Comparison of ENCODE assay signal across 27 cellular contexts in the genomic region with DNA sequence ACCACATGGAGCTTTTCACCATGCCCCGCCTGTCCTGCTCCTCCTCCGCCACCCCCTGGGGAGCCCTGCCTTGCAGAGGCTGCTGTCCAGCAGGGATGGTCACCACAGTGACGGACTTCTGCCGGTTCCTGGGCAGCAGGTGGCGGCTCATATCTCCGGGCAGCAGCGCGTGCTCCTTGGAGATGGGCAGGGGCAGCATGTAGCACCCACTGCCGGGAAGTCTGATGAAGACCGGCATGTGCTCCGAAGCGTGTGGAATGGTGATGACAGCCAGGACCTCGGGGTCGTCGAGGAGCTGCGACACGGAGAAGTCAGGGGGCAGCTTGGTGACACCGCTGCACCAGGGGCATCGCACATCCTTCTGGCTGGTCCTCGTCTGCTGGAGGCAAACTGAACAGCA. TPM values are rescaled to one million over a fixed set of nuclear protein-coding genes. Genes with fewer than 3 reads are reported as not detected.
DNase-seq lines count a peak whose midpoint lies in the region; ATAC-seq, FAIRE-seq and TF ChIP-seq lines count a peak whose summit lies in the region.
"Had no signal": no experiment of that assay in that cellular context is flagged by ENCODE, and none has a peak within 500 bp of the region (broad histone marks: within the 10 kb centered on the region; RNA-seq: fewer than 3 reads in every experiment).

No MANE protein-coding gene starts in this region.

- no peaks in the 10 kb centered on the region for H3K36me3 Mint-ChIP-seq in WTC11

- H3K4me3 Mint-ChIP-seq in WTC11: no peak overlapping the region
- H3K4me3 Mint-ChIP-seq: B cell; CD4-positive, alpha-beta memory T cell; CD4-positive, CD25-positive, alpha-beta regulatory T cell; CD8-positive, alpha-beta memory T cell had no signal

- no peak overlapping the region for H3K14ac ChIP-seq in trophoblast cell (ENCODE audit: low read length)

- no peak overlapping the region for H2AK5ac ChIP-seq in trophoblast cell (ENCODE audit: low read length)

- H3K4me2 ChIP-seq in trophoblast cell (ENCODE audit: low read length): no peak overlapping the region
- H3K4me2 ChIP-seq: A549; BLaER1 treated with 17β-estradiol and CSF1 and Interleukin-3, amounts not matched to agents 10 nM and 100 nM had no signal

- H3K9me3 Mint-ChIP-seq in WTC11: peaks cover 6% of the 10 kb centered on the region

- no peak overlapping the region for H2BK120ac ChIP-seq in trophoblast cell (ENCODE audit: insufficient read depth, low read length, poor library complexity)

- no peak overlapping the region for H2BK12ac ChIP-seq in trophoblast cell (ENCODE audit: low read length)

- WGBS in trophoblast cell (ENCODE audit: extremely low coverage, insufficient coverage, insufficient read length): no CpG with 5 or more reads among the region's 20 CpGs
- 90 to 97% methylated on average over 11 to 20 of the region's 20 CpGs for WGBS in body of pancreas, 2 donors
- 93 to 99% (median 97%) methylated on average over 17 to 20 of the region's 20 CpGs for WGBS in stomach, 5 donors

- H4K91ac ChIP-seq in trophoblast cell (ENCODE audit: low read depth, low read length): no peak overlapping the region

- peaks cover 0 to 4% of the 10 kb centered on the region in 2 donors for H3K36me3 ChIP-seq in kidney (ENCODE audit: control insufficient read depth in 1 of 2, insufficient read depth in 2 of 2, low read length in 2 of 2)
- peaks cover 0 to 5% of the 10 kb centered on the region in 2 experiments for H3K36me3 ChIP-seq in trophoblast cell (ENCODE audit: control insufficient read depth in 1 of 2, insufficient read depth in 2 of 2, low read length in 2 of 2)
- no peaks in the 10 kb centered on the region for H3K36me3 ChIP-seq in body of pancreas (replicated peaks in 1 of 2; ENCODE audit: insufficient read depth in 1 of 2, low read depth in 2 of 2)
- peaks cover 0 to 17% (median 10%) of the 10 kb centered on the region in 4 donors for H3K36me3 ChIP-seq in stomach

- no peak overlapping the region for H2BK5ac ChIP-seq in trophoblast cell (ENCODE audit: low read depth, low read length, poor library complexity)

- no peak overlapping the region for H4K8ac ChIP-seq in trophoblast cell (ENCODE audit: low read depth, low read length)

- H3K79me1 ChIP-seq in trophoblast cell (ENCODE audit: low read length): no peaks in the 10 kb centered on the region

- H3K4ac ChIP-seq in trophoblast cell (ENCODE audit: low read depth, low read length): no peak overlapping the region

- no peaks in the 10 kb centered on the region for H3K79me2 ChIP-seq in trophoblast cell (ENCODE audit: control insufficient read depth, insufficient read depth, low read length, poor library complexity)

- H3K27me3 ChIP-seq in trophoblast cell (ENCODE audit: insufficient read depth, low read length) (no peaks in the 10 kb centered on the region), body of pancreas (no peaks in the 10 kb centered on the region), stomach (no peaks in the 10 kb centered on the region)
- H3K27me3 ChIP-seq: BLaER1 treated with 17β-estradiol and CSF1 and Interleukin-3, amounts not matched to agents 10 nM and 100 nM had no signal

- H3K23ac ChIP-seq in trophoblast cell (ENCODE audit: low read length): no peak overlapping the region

- TF ChIP-seq POLR2A in body of pancreas (IDR thresholded peaks at IDR 0.05) (no peak), stomach (IDR thresholded peaks at IDR 0.05) (no peak)

- peaks cover 18% of the 10 kb centered on the region for H3K4me1 Mint-ChIP-seq in WTC11

- H2AFZ ChIP-seq in trophoblast cell (ENCODE audit: insufficient read depth, low read length, poor library complexity): no peak overlapping the region

- H3K4me1 ChIP-seq in kidney (ENCODE audit: control insufficient read depth in 1 of 2, insufficient read depth in 1 of 2, low read depth in 1 of 2, low read length in 2 of 2) (no peaks in the 10 kb centered on the region), trophoblast cell (ENCODE audit: control insufficient read depth in 1 of 2, insufficient read depth in 2 of 2, low read length in 2 of 2) (no peaks in the 10 kb centered on the region), body of pancreas (no peaks in the 10 kb centered on the region), stomach (no peaks in the 10 kb centered on the region)
- H3K4me1 ChIP-seq: A549 had no signal

- H4K12ac ChIP-seq in trophoblast cell (ENCODE audit: low read depth, low read length): peak overlapping the region; percentile 0

- H3K27me3 Mint-ChIP-seq in WTC11 (ENCODE audit: low read depth): peaks cover 12% of the 10 kb centered on the region
- H3K27me3 Mint-ChIP-seq: B cell; CD4-positive, alpha-beta memory T cell; CD4-positive, CD25-positive, alpha-beta regulatory T cell; CD8-positive, alpha-beta memory T cell had no signal

- TF ChIP-seq EP300 in Ishikawa (IDR thresholded peaks at IDR 0.05; ENCODE audit: borderline replicate concordance) (no peak), stomach (IDR thresholded peaks at IDR 0.05) (no peak)

- H3K27ac Mint-ChIP-seq in WTC11: no peak overlapping the region
- H3K27ac Mint-ChIP-seq: B cell; CD4-positive, alpha-beta memory T cell; CD4-positive, CD25-positive, alpha-beta regulatory T cell had no signal

- H3K27ac ChIP-seq in kidney (ENCODE audit: low read depth in 2 of 2, low read length in 2 of 2) (no peak overlapping the region), trophoblast cell (ENCODE audit: low read depth, low read length) (no peak overlapping the region), body of pancreas (no peak overlapping the region), stomach (no peak overlapping the region)
- H3K27ac ChIP-seq: 22Rv1; A549; BLaER1 treated with 17β-estradiol and CSF1 and Interleukin-3, amounts not matched to agents 10 nM and 100 nM; C4-2B had no signal

- TF ChIP-seq RAD21 in Ishikawa (IDR thresholded peaks at IDR 0.05; ENCODE audit: low read depth): no peak

- no peak for DNase-seq in WTC11 (ENCODE audit: low spot score)
- DNase-seq in kidney: peak; percentile 54
- no peak for DNase-seq in trophoblast cell
- DNase-seq in left cardiac atrium: no peak
- no peak for DNase-seq in body of pancreas
- DNase-seq in CD1c-positive myeloid dendritic cell (ENCODE audit: extremely low spot score): no peak
- no peak for DNase-seq in stomach
- DNase-seq: AML-193; CD4-positive, alpha-beta memory T cell; CD4-positive, CD25-positive, alpha-beta regulatory T cell; CD8-positive, alpha-beta memory T cell; COR-L47; DMS 273 treated with DMSO at 0.1 percent for 48 hours; DMS153; DMS53; DMS79; DND-41; EL; GDM1 had no signal

- no peak overlapping the region for H3K9ac ChIP-seq in kidney (ENCODE audit: low read length in 2 of 2)
- H3K9ac ChIP-seq in trophoblast cell (ENCODE audit: low read length): no peak overlapping the region
- H3K9ac ChIP-seq: BLaER1 treated with 17β-estradiol and CSF1 and Interleukin-3, amounts not matched to agents 10 nM and 100 nM had no signal

- FAIRE-seq in kidney (lab: Jason Lieb, UNC): no peak
- FAIRE-seq: A549, GM12878 had no signal

- intact Hi-C loops in kidney (cut with DNase I): no loop called here
- intact Hi-C loops in left cardiac atrium (cut with DNase I): no loop called here
- intact Hi-C loops in body of pancreas (cut with DNase I): no loop called here
- intact Hi-C loops in stomach (cut with DNase I; ENCODE audit: low total_unique reads): no loop called here

- no peak for ATAC-seq in WTC11
- no peak for ATAC-seq in left cardiac atrium
- no peak for ATAC-seq in body of pancreas
- ATAC-seq: A549, GM12878 had no signal

- H3K9me3 ChIP-seq in kidney (ENCODE audit: control insufficient read depth in 1 of 2, low read length in 2 of 2) (peaks cover 0 to under 1% of the 10 kb centered on the region in 2 donors), trophoblast cell (ENCODE audit: insufficient read depth, low read depth, low read length) (no peaks in the 10 kb centered on the region), body of pancreas (no peaks in the 10 kb centered on the region), stomach (no peaks in the 10 kb centered on the region)
- H3K9me3 ChIP-seq: A549 had no signal

- CTCF ChIA-PET in WTC11 (lab: Charles Lee): no interaction called here

- H3K18ac ChIP-seq in trophoblast cell (ENCODE audit: low read length): no peak overlapping the region

- no peak for TF ChIP-seq CTCF in WTC11 (IDR thresholded peaks at IDR 0.05)
- no peak for TF ChIP-seq CTCF in kidney (IDR thresholded peaks at IDR 0.05; ENCODE audit: borderline replicate concordance, extremely low read depth, insufficient read depth)
- no peak for TF ChIP-seq CTCF in body of pancreas (IDR thresholded peaks at IDR 0.05)
- no peak for TF ChIP-seq CTCF in stomach (IDR thresholded peaks at IDR 0.05)

- H3K4me3 ChIP-seq in kidney (ENCODE audit: low read length in 2 of 2) (no peak overlapping the region), trophoblast cell (ENCODE audit: low read depth, low read length) (no peak overlapping the region), body of pancreas (no peak overlapping the region), stomach (no peak overlapping the region)
- H3K4me3 ChIP-seq: A549; BLaER1 treated with 17β-estradiol and CSF1 and Interleukin-3, amounts not matched to agents 10 nM and 100 nM; GM12878 had no signal

- POLR2A ChIA-PET in WTC11 (lab: Charles Lee): no interaction called here

RNA-seq across cellular contexts. Expression of a gene that starts 19.2 kb away (rescaled TPM):
- total RNA-seq in WTC11 (2021) (19.2 to 26.3 TPM (median 25.0 TPM) in 3 replicates), kidney (35.2 TPM), left cardiac atrium (10 to 100 TPM; 31.9 to 37.1 TPM), body of pancreas (1 to 10 TPM; 3.3 to 7.8 TPM), stomach (10 to 100 TPM in 2 of 5 donors, 1 to 10 TPM in 2, not detected in 1; 1.2 to 69.6 (median 10.6) TPM)
- polyA plus RNA-seq in kidney (ENCODE audit: insufficient read depth, low read depth, low replicate concordance) (50.9 TPM), stomach (10 to 100 TPM; 11.0 to 19.1 (median 15.7) TPM)
- polyA plus RNA-seq in trophoblast cell (2013): 18.3 and 18.5 TPM in 2 replicates

RNA-seq across cellular contexts. Expression of a gene that starts 31.9 kb away (rescaled TPM):
- 0.05 to 0.42 TPM (median 0.21 TPM) in 3 replicates for total RNA-seq in WTC11 (2021)
- 5.0 TPM for total RNA-seq in kidney
- 2.0 TPM for polyA plus RNA-seq in kidney (ENCODE audit: insufficient read depth, low read depth, low replicate concordance)
- polyA plus RNA-seq in trophoblast cell (2013): 105 and 117 TPM in 2 replicates
- total RNA-seq in left cardiac atrium: 10 to 100 TPM in 1 of 2 donors, 1 to 10 TPM in 1; 7.3 to 12.4 TPM
- 1 to 10 TPM; 1.6 to 3.6 TPM for total RNA-seq in body of pancreas
- 10 to 100 TPM in 1 of 5 donors, 1 to 10 TPM in 2, not detected in 2; 1.8 to 33.3 (median 9.3) TPM for total RNA-seq in stomach
- polyA plus RNA-seq in stomach: 1 to 10 TPM in 1 of 3 donors, under 1 TPM in 2; 0.46 to 1.1 (median 0.62) TPM
- total RNA-seq: G401 had no signal
